In the genomic region with DNA sequence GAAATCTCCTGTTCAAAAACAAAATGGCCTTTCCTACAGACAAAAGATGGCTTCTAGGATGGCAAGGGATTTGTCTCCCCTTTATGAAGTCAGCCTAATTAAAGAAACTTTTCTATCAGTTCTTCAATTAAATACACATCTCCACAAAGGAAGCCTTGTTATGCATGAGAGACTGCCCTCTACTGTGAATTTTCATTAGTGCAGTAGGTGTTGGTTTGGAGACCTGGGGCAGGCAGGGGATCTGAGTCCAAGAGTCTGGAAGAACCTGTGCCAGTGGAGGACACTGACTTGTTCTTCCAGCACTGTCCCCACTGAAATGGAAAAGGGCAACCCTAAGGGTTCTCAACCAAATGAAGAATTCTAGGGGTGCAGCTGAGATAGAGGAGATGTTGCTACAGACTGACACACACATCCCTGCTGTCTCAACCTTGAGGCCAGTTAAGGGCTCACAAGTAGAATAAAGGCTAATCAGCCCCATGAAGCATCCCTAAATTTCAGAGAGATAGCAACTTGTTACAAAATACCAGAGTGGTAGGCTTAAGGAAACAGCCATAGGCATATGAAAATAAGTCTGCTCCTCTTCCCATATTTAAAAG, we compare ENCODE assay signal across 8 cellular contexts.
A peak's percentile ranks its signal among the peaks of the same experiment; 100 is the strongest.
DNase-seq lines count a peak whose midpoint lies in the region; ATAC-seq, FAIRE-seq and TF ChIP-seq lines count a peak whose summit lies in the region.

No MANE protein-coding gene starts in this region.

- no peak overlapping the region for H3K4me3 Mint-ChIP-seq in T-helper 17 cell

- H3K27ac ChIP-seq in WERI-Rb-1 (peak overlapping the region; percentile 71), cardiac muscle cell (no peak overlapping the region)

- no peak for ATAC-seq in HG03354 (IDR thresholded peaks at IDR 0.05; ENCODE audit: poor library complexity, severe bottlenecking, unreplicated experiment)
- ATAC-seq in T-helper 17 cell: no peak

- TF ChIP-seq CTCF in LNCAP (IDR thresholded peaks at IDR 0.05): peak; percentile 78
- TF ChIP-seq CTCF in WERI-Rb-1 (IDR thresholded peaks at IDR 0.05; ENCODE audit: low read depth, low read length): peak; percentile 66
- TF ChIP-seq CTCF in cardiac muscle cell (IDR thresholded peaks at IDR 0.05; ENCODE audit: low read depth, low read length): peak; percentile 82

- H3K4me1 ChIP-seq in cardiac muscle cell (ENCODE audit: low read depth): no peaks in the 10 kb centered on the region

- no peaks in the 10 kb centered on the region for H3K4me1 Mint-ChIP-seq in T-helper 17 cell

- TF ChIP-seq POLR2A in GM12892 (IDR thresholded peaks at IDR 0.05; ENCODE audit: low read depth, low read length): no peak

- no peak overlapping the region for H3K27ac Mint-ChIP-seq in T-helper 17 cell

- peak; percentile 46 for FAIRE-seq in GM12892 (lab: Jason Lieb, UNC)

- no peaks in the 10 kb centered on the region for H3K36me3 Mint-ChIP-seq in T-helper 17 cell (ENCODE audit: low read depth)

- no peak overlapping the region for H3K4me3 ChIP-seq in WERI-Rb-1 (ENCODE audit: low read depth, low read length)
- H3K4me3 ChIP-seq in cardiac muscle cell: no peak overlapping the region

- H3K27me3 ChIP-seq in WERI-Rb-1 (ENCODE audit: insufficient read depth, low read depth, severe bottlenecking) (no peaks in the 10 kb centered on the region), cardiac muscle cell (no peaks in the 10 kb centered on the region)

- peaks cover 5% of the 10 kb centered on the region for H3K27me3 Mint-ChIP-seq in T-helper 17 cell

- H3K36me3 ChIP-seq in WERI-Rb-1: no peaks in the 10 kb centered on the region
- H3K36me3 ChIP-seq in cardiac muscle cell: no peaks in the 10 kb centered on the region

- H3K9me3 ChIP-seq in WERI-Rb-1 (ENCODE audit: severe bottlenecking) (no peaks in the 10 kb centered on the region), cardiac muscle cell (ENCODE audit: low read depth) (no peaks in the 10 kb centered on the region), T-helper 17 cell (ENCODE audit: control insufficient read depth, low read length, poor library complexity, severe bottlenecking) (no peaks in the 10 kb centered on the region)

- DNase-seq in Ammon's horn (ENCODE audit: low spot score): peak; percentile 61
- no peak for DNase-seq in GM12892 (ENCODE audit: insufficient read length)
- peak; percentile 64 for DNase-seq in WERI-Rb-1
- peak; percentile 67 to 76 for DNase-seq in cardiac muscle cell (ENCODE audit: low read depth in 1 of 2, low spot score in 1 of 2)
- peak; percentile 68 for DNase-seq in retina
- no peak for DNase-seq in T-helper 17 cell

Comparison
In these comparisons a context has a peak if more than half of its experiments do, and no peak if none do; other contexts are left out.
1. DNase-seq: peak in Ammon's horn (single experiment), WERI-Rb-1 (single experiment), cardiac muscle cell (2 of 2) and retina (single experiment); none in GM12892 (single experiment) and T-helper 17 cell (0 of 3).
2. Peak in every context shown above with its lines, with median percentiles within 50 percentile points of each other: CTCF ChIP-seq.